Comparison of ENCODE assay signal across 8 cellular contexts in genomic region chr20:23419657-23419994, GRCh38. TPM values are rescaled to one million over a fixed set of nuclear protein-coding genes. Genes with fewer than 3 reads are reported as not detected.
A peak's percentile ranks its signal among the peaks of the same experiment; 100 is the strongest.
DNase-seq lines count a peak whose midpoint lies in the region; ATAC-seq and TF ChIP-seq lines count a peak whose summit lies in the region.

No MANE protein-coding gene starts in this region.

- H3K9me3 ChIP-seq in ascending aorta: no peaks in the 10 kb centered on the region
- no peaks in the 10 kb centered on the region for H3K9me3 ChIP-seq in liver (ENCODE audit: control insufficient read depth in 4 of 4, low read length in 3 of 4)
- no peaks in the 10 kb centered on the region for H3K9me3 ChIP-seq in tibial nerve

- peaks cover 47% of the 10 kb centered on the region for H3K4me1 Mint-ChIP-seq in activated T-cell treated with anti-CD3 and anti-CD28 coated beads, Interleukin-2, amount 50 U/mL, for 24 hours (ENCODE audit: low read depth)

- WGBS in liver: 39% methylated on average over 5 of the region's 5 CpGs
- 21% methylated on average over 5 of the region's 5 CpGs for WGBS in tibial nerve, 2 donors

- ATAC-seq in GM21619 (IDR thresholded peaks at IDR 0.05; ENCODE audit: unreplicated experiment) (no peak), HG02884 (IDR thresholded peaks at IDR 0.05; ENCODE audit: unreplicated experiment) (no peak), GM19463 (IDR thresholded peaks at IDR 0.05; ENCODE audit: unreplicated experiment) (no peak)

- H3K4me3 ChIP-seq in ascending aorta: peak overlapping the region; percentile 70 to 99
- peak overlapping the region; percentile 65 to 96 (median 81) for H3K4me3 ChIP-seq in liver (ENCODE audit: low read depth in 1 of 3, low read length in 3 of 3)
- peak overlapping the region; percentile 52 to 96 (median 81) for H3K4me3 ChIP-seq in tibial nerve

- H3K9me3 Mint-ChIP-seq in activated T-cell treated with anti-CD3 and anti-CD28 coated beads, Interleukin-2, amount 50 U/mL, for 24 hours: no peaks in the 10 kb centered on the region

- TF ChIP-seq EP300 in tibial nerve (IDR thresholded peaks at IDR 0.05): no peak

- H3K36me3 Mint-ChIP-seq in activated T-cell treated with anti-CD3 and anti-CD28 coated beads, Interleukin-2, amount 50 U/mL, for 24 hours (ENCODE audit: low read depth): peaks cover 10% of the 10 kb centered on the region

- peaks cover 6% of the 10 kb centered on the region for H3K27me3 Mint-ChIP-seq in activated T-cell treated with anti-CD3 and anti-CD28 coated beads, Interleukin-2, amount 50 U/mL, for 24 hours

- H3K9ac ChIP-seq in liver (ENCODE audit: low read depth in 1 of 2, low read length in 2 of 2): peak overlapping the region in 1 of 2 donors; percentile 80

- TF ChIP-seq POLR2A in tibial nerve (IDR thresholded peaks at IDR 0.05): no peak

- DNase-seq in activated T-cell treated with anti-CD3 and anti-CD28 coated beads, Interleukin-2, amount 50 U/mL, for 24 hours: no peak
- DNase-seq in activated T-cell treated with anti-CD3 and anti-CD28 coated beads, Interleukin-2, amount 50 U/mL, for 1 hour: no peak
- no peak for DNase-seq in ascending aorta (ENCODE audit: low spot score in 2 of 2)
- DNase-seq in tibial nerve (ENCODE audit: low spot score in 2 of 2): no peak

- H3K27ac ChIP-seq in ascending aorta (peak overlapping the region; percentile 87 to 91), liver (ENCODE audit: low read depth in 1 of 2, low read length in 2 of 2) (peak overlapping the region; percentile 93 to 95), tibial nerve (peak overlapping the region; percentile 74 to 96 (median 86))

- intact Hi-C loops in ascending aorta (cut with DNase I): no loop called here

- no peak for TF ChIP-seq RAD21 in liver (IDR thresholded peaks at IDR 0.05)

- H3K27me3 ChIP-seq in ascending aorta: no peaks in the 10 kb centered on the region
- no peaks in the 10 kb centered on the region for H3K27me3 ChIP-seq in liver (ENCODE audit: control insufficient read depth in 4 of 4, insufficient read depth in 4 of 4, low read length in 3 of 4)
- no peaks in the 10 kb centered on the region for H3K27me3 ChIP-seq in tibial nerve

- H3K4me3 Mint-ChIP-seq in activated T-cell treated with anti-CD3 and anti-CD28 coated beads, Interleukin-2, amount 50 U/mL, for 24 hours: peak overlapping the region; percentile 87

- no peaks in the 10 kb centered on the region for H3K36me3 ChIP-seq in ascending aorta
- H3K36me3 ChIP-seq in liver (ENCODE audit: control insufficient read depth in 4 of 4, insufficient read depth in 3 of 4, low read depth in 1 of 4, low read length in 3 of 4): no peaks in the 10 kb centered on the region
- H3K36me3 ChIP-seq in tibial nerve: no peaks in the 10 kb centered on the region

- TF ChIP-seq CTCF in ascending aorta (IDR thresholded peaks at IDR 0.05) (no peak), liver (IDR thresholded peaks at IDR 0.05; ENCODE audit: low read depth, low read length, missing input control) (no peak), tibial nerve (IDR thresholded peaks at IDR 0.05) (no peak)

- peak overlapping the region; percentile 95 for H3K27ac Mint-ChIP-seq in activated T-cell treated with anti-CD3 and anti-CD28 coated beads, Interleukin-2, amount 50 U/mL, for 24 hours

- H3K4me1 ChIP-seq in ascending aorta (peaks cover 0 to 6% of the 10 kb centered on the region in 2 donors), liver (ENCODE audit: control insufficient read depth in 4 of 4, insufficient read depth in 4 of 4, low read length in 3 of 4) (peaks cover 1 to 24% (median 13%) of the 10 kb centered on the region in 4 donors), tibial nerve (peaks cover 0 to 41% (median 10%) of the 10 kb centered on the region in 4 donors)

TF ChIP-seq in liver, 16 proteins besides CTCF, POLR2A, EP300 and RAD21:
- TF ChIP-seq EGR1 (IDR thresholded peaks at IDR 0.05; ENCODE audit: low read depth in 2 of 2): no peak
- no peak for TF ChIP-seq RXRA (IDR thresholded peaks at IDR 0.05)
- no peak for TF ChIP-seq HNF4G (IDR thresholded peaks at IDR 0.05)
- no peak for TF ChIP-seq NR2F2 (IDR thresholded peaks at IDR 0.05)
- TF ChIP-seq FOXA2 (IDR thresholded peaks at IDR 0.05): no peak
- TF ChIP-seq MAX (IDR thresholded peaks at IDR 0.05): no peak
- no peak for TF ChIP-seq FOXA1 (IDR thresholded peaks at IDR 0.05)
- TF ChIP-seq, protein P1, sequence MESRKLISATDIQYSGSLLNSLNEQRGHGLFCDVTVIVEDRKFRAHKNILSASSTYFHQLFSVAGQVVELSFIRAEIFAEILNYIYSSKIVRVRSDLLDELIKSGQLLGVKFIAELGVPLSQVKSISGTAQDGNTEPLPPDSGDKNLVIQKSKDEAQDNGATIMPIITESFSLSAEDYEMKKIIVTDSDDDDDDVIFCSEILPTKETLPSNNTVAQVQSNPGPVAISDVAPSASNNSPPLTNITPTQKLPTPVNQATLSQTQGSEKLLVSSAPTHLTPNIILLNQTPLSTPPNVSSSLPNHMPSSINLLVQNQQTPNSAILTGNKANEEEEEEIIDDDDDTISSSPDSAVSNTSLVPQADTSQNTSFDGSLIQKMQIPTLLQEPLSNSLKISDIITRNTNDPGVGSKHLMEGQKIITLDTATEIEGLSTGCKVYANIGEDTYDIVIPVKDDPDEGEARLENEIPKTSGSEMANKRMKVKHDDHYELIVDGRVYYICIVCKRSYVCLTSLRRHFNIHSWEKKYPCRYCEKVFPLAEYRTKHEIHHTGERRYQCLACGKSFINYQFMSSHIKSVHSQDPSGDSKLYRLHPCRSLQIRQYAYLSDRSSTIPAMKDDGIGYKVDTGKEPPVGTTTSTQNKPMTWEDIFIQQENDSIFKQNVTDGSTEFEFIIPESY (IDR thresholded peaks at IDR 0.05): no peak
- TF ChIP-seq, protein P2, sequence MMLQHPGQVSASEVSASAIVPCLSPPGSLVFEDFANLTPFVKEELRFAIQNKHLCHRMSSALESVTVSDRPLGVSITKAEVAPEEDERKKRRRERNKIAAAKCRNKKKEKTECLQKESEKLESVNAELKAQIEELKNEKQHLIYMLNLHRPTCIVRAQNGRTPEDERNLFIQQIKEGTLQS (IDR thresholded peaks at IDR 0.05): no peak
- no peak for TF ChIP-seq JUND (IDR thresholded peaks at IDR 0.05)
- TF ChIP-seq GABPA (IDR thresholded peaks at IDR 0.05 in 1 of 2, conservative IDR thresholded peaks at IDR 0.05 in 1 of 2): no peak
- no peak for TF ChIP-seq TAF1 (conservative IDR thresholded peaks at IDR 0.05)
TF ChIP-seq in liver: peak in this region for 0.

RNA-seq across cellular contexts. Expression of gene NAPB, which starts 1.7 kb away (rescaled TPM):
- total RNA-seq in ascending aorta (0.75 TPM), liver (10 to 100 TPM in 1 of 2 donors, 1 to 10 TPM in 1; 6.1 to 10.6 TPM), tibial nerve (10 to 100 TPM; 10.9 to 16.1 (median 13.6) TPM)
- polyA plus RNA-seq in liver: 1 to 10 TPM; 2.4 to 2.9 TPM

RNA-seq across cellular contexts. Expression of gene CSTL1, which starts 19.9 kb away (rescaled TPM):
- not detected for total RNA-seq in ascending aorta
- total RNA-seq in liver: not detected
- not detected for polyA plus RNA-seq in liver
- total RNA-seq in tibial nerve: not detected

RNA-seq across cellular contexts. Expression of gene CST11, which starts 33.0 kb away (rescaled TPM):
- not detected for total RNA-seq in ascending aorta
- total RNA-seq in liver: not detected
- polyA plus RNA-seq in liver: not detected
- total RNA-seq in tibial nerve: not detected

RNA-seq across cellular contexts. Expression of gene GZF1, which starts 57.6 kb away (rescaled TPM):
- total RNA-seq in ascending aorta: 54.8 TPM
- total RNA-seq in liver: 10 to 100 TPM in 1 of 2 donors, 1 to 10 TPM in 1; 5.6 to 11.0 TPM
- polyA plus RNA-seq in liver: 1 to 10 TPM; 1.6 to 4.5 TPM
- 10 to 100 TPM; 16.3 to 37.2 (median 20.3) TPM for total RNA-seq in tibial nerve
